ENCODE assay signal across 8 cellular contexts in genomic region chr14:101721951-101722661, GRCh38. TPM values are rescaled to one million over a fixed set of nuclear protein-coding genes. Genes with fewer than 3 reads are reported as not detected.
A peak's percentile ranks its signal among the peaks of the same experiment; 100 is the strongest.
DNase-seq lines count a peak whose midpoint lies in the region; ATAC-seq and TF ChIP-seq lines count a peak whose summit lies in the region.

No MANE protein-coding gene starts in this region.

- WGBS in tibial nerve, 2 donors, result 40 to 43% methylated on average over 21 of the region's 21 CpGs

- DNase-seq in activated gamma-delta T cell treated with Interleukin-2 at 50 U/mL for 16 hours (peak; percentile 77), activated gamma-delta T cell (lab: John Stamatoyannopoulos, UW) (no peak), MCF 10A (ENCODE audit: unreplicated experiment) (peak; percentile 81), tibial nerve (ENCODE audit: low spot score in 2 of 2) (no peak), GM03348 (ENCODE audit: low spot score) (no peak)
- peak; percentile 74 for DNase-seq in T-helper 2 cell treated with Interferon-gamma antibody and Interleukin-4, amounts not matched to agents 5 μg/mL and 100 μg/mL, for 36 hours (ENCODE audit: low spot score)

- no peaks in the 10 kb centered on the region for H3K27me3 ChIP-seq in mucosa of stomach (ENCODE audit: control insufficient read depth, insufficient read depth, low read length)
- no peaks in the 10 kb centered on the region for H3K27me3 ChIP-seq in tibial nerve

- no peak overlapping the region for H3K4me3 ChIP-seq in mucosa of stomach (ENCODE audit: low read length)
- no peak overlapping the region for H3K4me3 ChIP-seq in tibial nerve

- TF ChIP-seq POLR2A in tibial nerve (IDR thresholded peaks at IDR 0.05), result no peak

- no peaks in the 10 kb centered on the region for H3K36me3 ChIP-seq in mucosa of stomach (ENCODE audit: control insufficient read depth, insufficient read depth, low read length)
- no peaks in the 10 kb centered on the region for H3K36me3 ChIP-seq in tibial nerve

- H3K36me3 Mint-ChIP-seq in T-helper 2 cell treated with Interferon-gamma antibody and Interleukin-4, amounts not matched to agents 5 μg/mL and 100 μg/mL, for 36 hours (ENCODE audit: low read depth), result no peaks in the 10 kb centered on the region
- no peaks in the 10 kb centered on the region for H3K36me3 Mint-ChIP-seq in MCF 10A (ENCODE audit: insufficient read depth, unreplicated experiment)

- H3K9me3 Mint-ChIP-seq in T-helper 2 cell treated with Interferon-gamma antibody and Interleukin-4, amounts not matched to agents 5 μg/mL and 100 μg/mL, for 36 hours, result no peaks in the 10 kb centered on the region
- H3K9me3 Mint-ChIP-seq in MCF 10A (ENCODE audit: unreplicated experiment), result no peaks in the 10 kb centered on the region

- peak overlapping the region; percentile 99 for H3K27ac Mint-ChIP-seq in T-helper 2 cell treated with Interferon-gamma antibody and Interleukin-4, amounts not matched to agents 5 μg/mL and 100 μg/mL, for 36 hours
- peak overlapping the region; percentile 88 for H3K27ac Mint-ChIP-seq in MCF 10A (ENCODE audit: low read depth, unreplicated experiment)

- H3K4me1 ChIP-seq in mucosa of stomach (ENCODE audit: control insufficient read depth, insufficient read depth, low read length) (no peaks in the 10 kb centered on the region), tibial nerve (peaks cover 0 to 8% (median 0%) of the 10 kb centered on the region in 4 donors)

- TF ChIP-seq CTCF in MCF 10A (IDR thresholded peaks at IDR 0.05; ENCODE audit: unreplicated experiment), result no peak
- TF ChIP-seq CTCF in tibial nerve (IDR thresholded peaks at IDR 0.05), result no peak

- TF ChIP-seq EP300 in tibial nerve (IDR thresholded peaks at IDR 0.05), result peak; percentile 8 to 37

- POLR2A ChIA-PET in MCF 10A (lab: Yijun Ruan, JAX), result interaction anchor here (0.6 to 2.4 kb wide), 9 partner anchors 9 to 366 kb away, joined by 3 to 20 read pairs (median 4); no protein-coding TSS in a partner anchor

- BruUV-seq in MCF 10A (replicated peaks; lab: Mats Ljungman, UMichigan), result no TSS peak

- intact Hi-C loops in MCF 10A (cut with micrococcal nuclease), result loop anchor here (5.0 kb wide), 1 partner anchor 40 kb away; the partner anchor contains the start of gene PPP2R5C

- H3K4me3 Mint-ChIP-seq in T-helper 2 cell treated with Interferon-gamma antibody and Interleukin-4, amounts not matched to agents 5 μg/mL and 100 μg/mL, for 36 hours, result peak overlapping the region; percentile 86
- peak overlapping the region; percentile 50 for H3K4me3 Mint-ChIP-seq in MCF 10A (ENCODE audit: unreplicated experiment)

- no peaks in the 10 kb centered on the region for H3K27me3 Mint-ChIP-seq in T-helper 2 cell treated with Interferon-gamma antibody and Interleukin-4, amounts not matched to agents 5 μg/mL and 100 μg/mL, for 36 hours (ENCODE audit: low read depth)
- H3K27me3 Mint-ChIP-seq in MCF 10A (ENCODE audit: insufficient read depth, unreplicated experiment), result no peaks in the 10 kb centered on the region

- H3K9ac ChIP-seq in mucosa of stomach (ENCODE audit: low read length), result peak overlapping the region; percentile 5

- H3K4me1 Mint-ChIP-seq in T-helper 2 cell treated with Interferon-gamma antibody and Interleukin-4, amounts not matched to agents 5 μg/mL and 100 μg/mL, for 36 hours (ENCODE audit: low read depth), result peaks cover 37% of the 10 kb centered on the region
- peaks cover 10% of the 10 kb centered on the region for H3K4me1 Mint-ChIP-seq in MCF 10A (ENCODE audit: insufficient read depth, unreplicated experiment)

- H3K9me3 ChIP-seq in mucosa of stomach (ENCODE audit: control insufficient read depth, low read length) (no peaks in the 10 kb centered on the region), tibial nerve (no peaks in the 10 kb centered on the region)

- ATAC-seq in GM19395 (IDR thresholded peaks at IDR 0.05; ENCODE audit: unreplicated experiment), result no peak

- H3K27ac ChIP-seq in tibial nerve, result peak overlapping the region in 2 of 4 donors; percentile 59 to 78

- CTCF ChIA-PET in MCF 10A (lab: Yijun Ruan, JAX), result interaction anchor here (0.6 to 1.1 kb wide), 3 partner anchors 49 to 1997 kb away, joined by 3 read pairs; no protein-coding TSS in a partner anchor

RNA-seq across cellular contexts. Expression of gene PPP2R5C, which starts 39.4 kb away (rescaled TPM):
- total RNA-seq in MCF 10A (2022), result 118 and 122 TPM in 2 replicates
- total RNA-seq in tibial nerve, result 100 to 1,000 TPM in 1 of 4 donors, 10 to 100 TPM in 3; 63.3 to 113 (median 75.9) TPM

Comparison
In these comparisons a context has a peak if more than half of its experiments do, and no peak if none do; other contexts are left out.
1. DNase-seq: peak in activated gamma-delta T cell treated with Interleukin-2 at 50 U/mL for 16 hours (single experiment), T-helper 2 cell treated with Interferon-gamma antibody and Interleukin-4, amounts not matched to agents 5 μg/mL and 100 μg/mL, for 36 hours (single experiment) and MCF 10A (single experiment); none in activated gamma-delta T cell (single experiment), tibial nerve (0 of 2) and GM03348 (single experiment).